Comparison of ENCODE assay signal across 1 cellular context in the genomic region with DNA sequence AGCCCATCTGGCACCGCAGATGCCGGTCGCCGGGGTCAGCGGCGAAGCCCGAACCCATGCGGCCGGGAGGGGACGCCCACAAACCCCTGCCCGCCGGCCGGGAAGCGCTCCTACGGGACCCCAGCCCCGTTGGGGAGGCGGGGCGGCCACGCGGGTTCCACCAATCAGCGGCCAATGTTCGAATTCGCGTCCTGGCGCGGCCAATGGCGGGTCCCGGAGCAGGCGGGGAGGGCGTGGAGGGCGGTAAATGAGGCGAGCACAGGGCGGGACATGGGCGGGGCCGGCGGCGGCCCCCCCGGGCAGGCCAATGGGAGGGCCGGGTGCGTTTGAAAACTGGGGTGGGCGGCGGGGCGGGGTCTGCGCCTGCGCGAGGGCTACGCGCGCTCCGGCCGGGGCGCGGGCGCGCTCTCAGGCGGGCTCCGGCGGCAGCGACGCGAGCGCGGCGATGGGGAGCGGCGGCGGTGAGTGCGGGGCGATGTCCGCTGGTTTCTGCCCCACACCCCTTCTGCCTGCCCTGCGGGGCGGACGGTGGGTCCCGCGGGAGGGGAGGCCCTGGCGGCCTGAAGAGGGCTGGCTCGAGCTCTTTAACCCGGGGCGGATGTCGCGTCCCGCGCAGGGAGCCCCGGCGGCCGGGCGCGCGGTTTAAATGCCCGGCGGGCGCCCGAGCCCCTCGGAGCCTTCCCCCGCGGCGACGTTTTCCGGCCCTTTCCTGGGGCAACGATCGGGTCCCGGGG.
TF ChIP-seq lines count a peak whose summit lies in the region.

Gene CCNF (plus strand): TSS at position 411 of the 734 bp plus-strand sequence. CDS start 35 bp downstream, at position 446.

TF ChIP-seq in HepG2, 621 proteins besides CTCF, POLR2A, EP300 and RAD21 (continued from another document and continues in another):
- TF ChIP-seq MYPOP (CRISPR knock-in tag; IDR thresholded peaks at IDR 0.05): peak; percentile 59; the same call in 1 of the 2 replicates
- TF ChIP-seq TAF1 (CRISPR knock-in tag; IDR thresholded peaks at IDR 0.05): peak; percentile 60; the same call in 1 of the 2 replicates
- TF ChIP-seq HNRNPK (IDR thresholded peaks at IDR 0.05; ENCODE audit: low read depth, low read length, poor library complexity, severe bottlenecking): peak; percentile 31
- no peak for TF ChIP-seq RXRA (CRISPR knock-in tag; IDR thresholded peaks at IDR 0.05)
- peak; percentile 50; the same call in 1 of the 2 replicates for TF ChIP-seq CREB1 (IDR thresholded peaks at IDR 0.05)
- no peak for TF ChIP-seq CREB1 (CRISPR knock-in tag; IDR thresholded peaks at IDR 0.05)
- TF ChIP-seq, protein P1, sequence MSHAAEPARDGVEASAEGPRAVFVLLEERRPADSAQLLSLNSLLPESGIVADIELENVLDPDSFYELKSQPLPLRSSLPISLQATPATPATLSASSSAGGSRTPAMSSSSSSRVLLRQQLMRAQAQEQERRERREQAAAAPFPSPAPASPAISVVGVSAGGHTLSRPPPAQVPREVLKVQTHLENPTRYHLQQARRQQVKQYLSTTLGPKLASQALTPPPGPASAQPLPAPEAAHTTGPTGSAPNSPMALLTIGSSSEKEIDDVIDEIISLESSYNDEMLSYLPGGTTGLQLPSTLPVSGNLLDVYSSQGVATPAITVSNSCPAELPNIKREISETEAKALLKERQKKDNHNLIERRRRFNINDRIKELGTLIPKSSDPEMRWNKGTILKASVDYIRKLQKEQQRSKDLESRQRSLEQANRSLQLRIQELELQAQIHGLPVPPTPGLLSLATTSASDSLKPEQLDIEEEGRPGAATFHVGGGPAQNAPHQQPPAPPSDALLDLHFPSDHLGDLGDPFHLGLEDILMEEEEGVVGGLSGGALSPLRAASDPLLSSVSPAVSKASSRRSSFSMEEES (CRISPR knock-in tag; IDR thresholded peaks at IDR 0.05): no peak
- TF ChIP-seq, protein P2, sequence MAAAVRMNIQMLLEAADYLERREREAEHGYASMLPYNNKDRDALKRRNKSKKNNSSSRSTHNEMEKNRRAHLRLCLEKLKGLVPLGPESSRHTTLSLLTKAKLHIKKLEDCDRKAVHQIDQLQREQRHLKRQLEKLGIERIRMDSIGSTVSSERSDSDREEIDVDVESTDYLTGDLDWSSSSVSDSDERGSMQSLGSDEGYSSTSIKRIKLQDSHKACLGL (CRISPR knock-in tag; IDR thresholded peaks at IDR 0.05): peak; percentile 81
- TF ChIP-seq NFE2L2 (IDR thresholded peaks at IDR 0.05; ENCODE audit: low read length): no peak
- no peak for TF ChIP-seq ZBTB20 (CRISPR knock-in tag; IDR thresholded peaks at IDR 0.05; ENCODE audit: borderline replicate concordance, low read depth)
- TF ChIP-seq, protein P3, sequence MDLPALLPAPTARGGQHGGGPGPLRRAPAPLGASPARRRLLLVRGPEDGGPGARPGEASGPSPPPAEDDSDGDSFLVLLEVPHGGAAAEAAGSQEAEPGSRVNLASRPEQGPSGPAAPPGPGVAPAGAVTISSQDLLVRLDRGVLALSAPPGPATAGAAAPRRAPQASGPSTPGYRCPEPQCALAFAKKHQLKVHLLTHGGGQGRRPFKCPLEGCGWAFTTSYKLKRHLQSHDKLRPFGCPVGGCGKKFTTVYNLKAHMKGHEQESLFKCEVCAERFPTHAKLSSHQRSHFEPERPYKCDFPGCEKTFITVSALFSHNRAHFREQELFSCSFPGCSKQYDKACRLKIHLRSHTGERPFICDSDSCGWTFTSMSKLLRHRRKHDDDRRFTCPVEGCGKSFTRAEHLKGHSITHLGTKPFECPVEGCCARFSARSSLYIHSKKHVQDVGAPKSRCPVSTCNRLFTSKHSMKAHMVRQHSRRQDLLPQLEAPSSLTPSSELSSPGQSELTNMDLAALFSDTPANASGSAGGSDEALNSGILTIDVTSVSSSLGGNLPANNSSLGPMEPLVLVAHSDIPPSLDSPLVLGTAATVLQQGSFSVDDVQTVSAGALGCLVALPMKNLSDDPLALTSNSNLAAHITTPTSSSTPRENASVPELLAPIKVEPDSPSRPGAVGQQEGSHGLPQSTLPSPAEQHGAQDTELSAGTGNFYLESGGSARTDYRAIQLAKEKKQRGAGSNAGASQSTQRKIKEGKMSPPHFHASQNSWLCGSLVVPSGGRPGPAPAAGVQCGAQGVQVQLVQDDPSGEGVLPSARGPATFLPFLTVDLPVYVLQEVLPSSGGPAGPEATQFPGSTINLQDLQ (CRISPR knock-in tag; IDR thresholded peaks at IDR 0.05): 0 out of 2 replicates have a peak, but pooled peaks have one; percentile 77
- TF ChIP-seq FLYWCH1 (CRISPR knock-in tag; IDR thresholded peaks at IDR 0.05): no peak
- 0 out of 2 replicates have a peak, but pooled peaks have one; percentile 1 for TF ChIP-seq HDAC2 (CRISPR knock-in tag; IDR thresholded peaks at IDR 0.05)
- peak in 1 of 2 experiments; percentile 38; a peak in 2 of 4 replicates for TF ChIP-seq HMGXB4 (CRISPR knock-in tag; IDR thresholded peaks at IDR 0.05; ENCODE audit: borderline replicate concordance in 1 of 2, low read depth in 1 of 2)
- TF ChIP-seq SIN3A (IDR thresholded peaks at IDR 0.05; ENCODE audit: borderline replicate concordance, low read depth, low read length): peak; percentile 84; the same call in 1 of the 2 replicates
- peak; percentile 88 for TF ChIP-seq NFYB (CRISPR knock-in tag; IDR thresholded peaks at IDR 0.05)
- peak; percentile 96 for TF ChIP-seq ZNF367 (CRISPR knock-in tag; IDR thresholded peaks at IDR 0.05; ENCODE audit: borderline replicate concordance)
- peak; percentile 67 for TF ChIP-seq POLR2G (IDR thresholded peaks at IDR 0.05; ENCODE audit: low read depth, low read length)
- TF ChIP-seq ETS1 (CRISPR knock-in tag; IDR thresholded peaks at IDR 0.05): no peak
- no peak for TF ChIP-seq HOXA7 (CRISPR knock-in tag; IDR thresholded peaks at IDR 0.05)
- no peak for TF ChIP-seq ZNF296 (CRISPR knock-in tag; conservative IDR thresholded peaks at IDR 0.05)
- no peak for TF ChIP-seq ZNF496 (CRISPR knock-in tag; IDR thresholded peaks at IDR 0.05; ENCODE audit: insufficient replicate concordance)
- no peak for TF ChIP-seq SNAPC5 (CRISPR knock-in tag; IDR thresholded peaks at IDR 0.05; ENCODE audit: borderline replicate concordance)
- TF ChIP-seq PHF21A (CRISPR knock-in tag; IDR thresholded peaks at IDR 0.05): peak; percentile 74
- TF ChIP-seq RFXAP (CRISPR knock-in tag; IDR thresholded peaks at IDR 0.05; ENCODE audit: borderline replicate concordance): peak; percentile 72; the same call in 1 of the 2 replicates
- 0 out of 2 replicates have a peak, but pooled peaks have one; percentile 36 for TF ChIP-seq SAFB2 (CRISPR knock-in tag; IDR thresholded peaks at IDR 0.05; ENCODE audit: borderline replicate concordance, low read depth)
- TF ChIP-seq RNF2 (conservative IDR thresholded peaks at IDR 0.05; ENCODE audit: low read depth): peak; percentile 92
- TF ChIP-seq SATB2 (CRISPR knock-in tag; IDR thresholded peaks at IDR 0.05): peak; percentile 58; the same call in 1 of the 2 replicates
- peak; percentile 64; the same call in 1 of the 2 replicates for TF ChIP-seq HOXA5 (CRISPR knock-in tag; IDR thresholded peaks at IDR 0.05)
- TF ChIP-seq ZNF772 (CRISPR knock-in tag; IDR thresholded peaks at IDR 0.05): 0 out of 2 replicates have a peak, but pooled peaks have one; percentile 59
- peak; percentile 82; the same call in 1 of the 2 replicates for TF ChIP-seq MYC (CRISPR knock-in tag; IDR thresholded peaks at IDR 0.05; ENCODE audit: borderline replicate concordance)
- 0 out of 2 replicates have a peak, but pooled peaks have one; percentile 48 for TF ChIP-seq ZNF44 (CRISPR knock-in tag; IDR thresholded peaks at IDR 0.05)
- TF ChIP-seq, protein P4, sequence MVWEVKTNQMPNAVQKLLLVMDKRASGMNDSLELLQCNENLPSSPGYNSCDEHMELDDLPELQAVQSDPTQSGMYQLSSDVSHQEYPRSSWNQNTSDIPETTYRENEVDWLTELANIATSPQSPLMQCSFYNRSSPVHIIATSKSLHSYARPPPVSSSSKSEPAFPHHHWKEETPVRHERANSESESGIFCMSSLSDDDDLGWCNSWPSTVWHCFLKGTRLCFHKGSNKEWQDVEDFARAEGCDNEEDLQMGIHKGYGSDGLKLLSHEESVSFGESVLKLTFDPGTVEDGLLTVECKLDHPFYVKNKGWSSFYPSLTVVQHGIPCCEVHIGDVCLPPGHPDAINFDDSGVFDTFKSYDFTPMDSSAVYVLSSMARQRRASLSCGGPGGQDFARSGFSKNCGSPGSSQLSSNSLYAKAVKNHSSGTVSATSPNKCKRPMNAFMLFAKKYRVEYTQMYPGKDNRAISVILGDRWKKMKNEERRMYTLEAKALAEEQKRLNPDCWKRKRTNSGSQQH (CRISPR knock-in tag; IDR thresholded peaks at IDR 0.05; ENCODE audit: low read depth): no peak; the same call in 1 of the 2 replicates
- peak; percentile 5; the same call in 1 of the 2 replicates for TF ChIP-seq TBX2 (CRISPR knock-in tag; IDR thresholded peaks at IDR 0.05; ENCODE audit: borderline replicate concordance)
- TF ChIP-seq ZNF318 (CRISPR knock-in tag; IDR thresholded peaks at IDR 0.05): peak; percentile 82; the same call in 1 of the 2 replicates
- TF ChIP-seq ZBTB7B (CRISPR knock-in tag; IDR thresholded peaks at IDR 0.05): peak; percentile 41; the same call in 1 of the 2 replicates
